In the genomic region with DNA sequence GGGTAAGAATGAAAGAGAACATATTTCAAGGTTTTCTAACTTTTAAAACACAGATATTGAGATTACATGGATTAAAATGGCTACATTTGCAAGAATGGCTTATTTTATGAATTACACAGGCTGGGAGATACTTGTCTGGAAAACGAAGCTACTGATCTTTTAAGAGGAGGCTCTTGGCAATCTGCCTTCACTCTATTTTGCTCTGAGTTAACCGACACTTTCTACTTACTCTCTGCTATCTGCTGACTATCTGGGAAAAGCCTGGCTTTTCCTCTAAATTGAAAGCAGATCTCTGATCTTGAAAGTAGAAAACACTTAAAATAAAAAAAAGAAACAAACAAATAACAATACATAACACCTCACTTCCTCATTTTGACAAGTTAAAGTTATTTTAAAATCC, we compare ENCODE assay signal across 21 cellular contexts.
DNase-seq lines count a peak whose midpoint lies in the region; FAIRE-seq and TF ChIP-seq lines count a peak whose summit lies in the region.
"Had no signal": no experiment of that assay in that cellular context is flagged by ENCODE, and none has a peak within 500 bp of the region (broad histone marks: within the 10 kb centered on the region; RNA-seq: fewer than 3 reads in every experiment).

No MANE protein-coding gene starts in this region.

- TF ChIP-seq CTCF in kidney (IDR thresholded peaks at IDR 0.05; ENCODE audit: borderline replicate concordance, extremely low read depth, insufficient read depth) (no peak), dorsolateral prefrontal cortex (IDR thresholded peaks at IDR 0.05 in 54 of 56, conservative IDR thresholded peaks at IDR 0.05 in 2 of 56; ENCODE audit: low read depth in 1 of 56, partially characterized antibody in 56 of 56) (no peak)

- H2BK120ac ChIP-seq in neuronal stem cell (ENCODE audit: low read depth, low read length) = no peak overlapping the region

- H2BK12ac ChIP-seq in neuronal stem cell (ENCODE audit: low read length) = no peak overlapping the region

- H3K27me3 ChIP-seq in dorsolateral prefrontal cortex (peaks cover 0 to 10% (median 0%) of the 10 kb centered on the region in 45 donors), neuronal stem cell (ENCODE audit: control insufficient read depth in 3 of 3, insufficient read depth in 3 of 3, low read depth in 1 of 3, low read length in 3 of 3) (no peaks in the 10 kb centered on the region)
- H3K27me3 ChIP-seq: BLaER1, MG63 had no signal

- H3K4me3 ChIP-seq in SK-N-MC = peak overlapping the region; percentile 45; the same call in 1 of the 2 replicates
- no peak overlapping the region for H3K4me3 ChIP-seq in kidney (ENCODE audit: low read length in 2 of 2)
- no peak overlapping the region for H3K4me3 ChIP-seq in dorsolateral prefrontal cortex
- H3K4me3 ChIP-seq in neuronal stem cell (ENCODE audit: low read length in 2 of 2) = no peak overlapping the region
- H3K4me3 ChIP-seq: BLaER1, MG63 had no signal

- H3K4ac ChIP-seq in neuronal stem cell (ENCODE audit: low read length) = no peak overlapping the region

- no peak overlapping the region for H3K4me2 ChIP-seq in neuronal stem cell (ENCODE audit: insufficient read depth, low read length, poor library complexity, severe bottlenecking)
- H3K4me2 ChIP-seq: BLaER1 had no signal

- H3K9ac ChIP-seq in SK-N-MC (ENCODE audit: insufficient read length) (no peak overlapping the region), kidney (ENCODE audit: low read length in 2 of 2) (no peak overlapping the region), neuronal stem cell (ENCODE audit: low read depth, low read length, poor library complexity) (no peak overlapping the region)
- H3K9ac ChIP-seq: BLaER1 had no signal

- DNase-seq in GM12891 (ENCODE audit: insufficient read length, low spot score) = no peak
- DNase-seq in NCI-H69 (lab: John Stamatoyannopoulos, UW) = peak; percentile 43
- DNase-seq in SK-N-MC (ENCODE audit: low read depth, low spot score) = no peak
- DNase-seq in kidney = no peak
- DNase-seq in dorsolateral prefrontal cortex = no peak
- DNase-seq in neuronal stem cell (ENCODE audit: low spot score) = no peak
- DNase-seq in ureter (ENCODE audit: low spot score) = no peak
- DNase-seq: CD4-positive, CD25-positive, alpha-beta regulatory T cell; DMS153; DND-41; IMR-90; KG1; MG63; NCI-H187; NCI-H524 treated with DMSO at 0.1 percent for 48 hours; T-helper 1 cell had no signal

- H3K79me1 ChIP-seq in neuronal stem cell (ENCODE audit: low read depth, low read length) = no peaks in the 10 kb centered on the region

- H3K4me1 ChIP-seq in kidney (ENCODE audit: control insufficient read depth in 1 of 2, insufficient read depth in 1 of 2, low read depth in 1 of 2, low read length in 2 of 2) (no peaks in the 10 kb centered on the region), neuronal stem cell (ENCODE audit: control insufficient read depth in 2 of 2, insufficient read depth in 1 of 2, low read depth in 1 of 2, low read length in 2 of 2) (no peaks in the 10 kb centered on the region)
- H3K4me1 ChIP-seq: BLaER1 had no signal

- no peak for TF ChIP-seq POLR2A in GM12891 (IDR thresholded peaks at IDR 0.05; ENCODE audit: low read depth, low read length)

- H4K8ac ChIP-seq in neuronal stem cell (ENCODE audit: low read depth, low read length) = no peak overlapping the region

- H3K14ac ChIP-seq in neuronal stem cell (ENCODE audit: low read length) = no peak overlapping the region

- FAIRE-seq in GM12891 (lab: Jason Lieb, UNC) (no peak), kidney (lab: Jason Lieb, UNC) (peak; percentile 58)
- FAIRE-seq: A204.1, GM18507, H1, RCC 7860 had no signal

- no peak overlapping the region for H2BK15ac ChIP-seq in neuronal stem cell (ENCODE audit: low read length)

- H4K91ac ChIP-seq in neuronal stem cell (ENCODE audit: low read depth, low read length, poor library complexity) = no peak overlapping the region

- H3K9me3 ChIP-seq in SK-N-MC (ENCODE audit: low read depth, low read length) = no peaks in the 10 kb centered on the region
- no peaks in the 10 kb centered on the region for H3K9me3 ChIP-seq in kidney (ENCODE audit: control insufficient read depth in 1 of 2, low read length in 2 of 2)
- H3K9me3 ChIP-seq in neuronal stem cell (replicated peaks in 1 of 2; ENCODE audit: control insufficient read depth in 2 of 2, insufficient read depth in 1 of 2, low read depth in 1 of 2, low read length in 2 of 2) = no peaks in the 10 kb centered on the region
- H3K9me3 ChIP-seq: BLaER1, MG63 had no signal

- intact Hi-C loops in kidney (cut with DNase I) = no loop called here
- intact Hi-C loops in dorsolateral prefrontal cortex (cut with DNase I) = no loop called here

- H2AK5ac ChIP-seq in neuronal stem cell (ENCODE audit: low read depth, low read length) = no peak overlapping the region

- H3K27ac ChIP-seq in SK-N-MC (no peak overlapping the region), kidney (ENCODE audit: low read depth in 2 of 2, low read length in 2 of 2) (no peak overlapping the region), dorsolateral prefrontal cortex (no peak overlapping the region), neuronal stem cell (replicated peaks; ENCODE audit: low read length) (no peak overlapping the region)
- H3K27ac ChIP-seq: BLaER1 had no signal

- no CpG with 5 or more reads among the region's 2 CpGs for WGBS in neuronal stem cell (ENCODE audit: extremely low coverage in 2 of 2, insufficient read length in 2 of 2, insufficient replicate concordance in 1 of 2), 2 donors

- H3K18ac ChIP-seq in neuronal stem cell (ENCODE audit: low read length) = no peak overlapping the region

- no peak overlapping the region for H3K23ac ChIP-seq in neuronal stem cell (ENCODE audit: low read depth, low read length, poor library complexity)

- H3K36me3 ChIP-seq in SK-N-MC (ENCODE audit: insufficient read depth, low read length) = no peaks in the 10 kb centered on the region
- no peaks in the 10 kb centered on the region for H3K36me3 ChIP-seq in kidney (ENCODE audit: control insufficient read depth in 1 of 2, insufficient read depth in 2 of 2, low read length in 2 of 2)
- H3K36me3 ChIP-seq in neuronal stem cell (replicated peaks in 1 of 2; ENCODE audit: control insufficient read depth in 2 of 2, insufficient read depth in 2 of 2, low read length in 2 of 2) = peaks cover 0 to 1% of the 10 kb centered on the region in 2 donors
- H3K36me3 ChIP-seq: BLaER1, MG63 had no signal

- no peak overlapping the region for H2AFZ ChIP-seq in neuronal stem cell (ENCODE audit: low read length)

- H2BK5ac ChIP-seq in neuronal stem cell (ENCODE audit: low read length) = no peak overlapping the region

TF ChIP-seq in GM12891, 5 proteins besides CTCF, POLR2A, EP300 and RAD21:
- TF ChIP-seq SPI1 (IDR thresholded peaks at IDR 0.05; ENCODE audit: low read depth, low read length) (peak; percentile 9; the same call in 1 of the 2 replicates), PAX5 (IDR thresholded peaks at IDR 0.05; ENCODE audit: insufficient read depth, low read length, severe bottlenecking) (no peak)
